Comparison of ENCODE assay signal across 33 cellular contexts in the genomic region with DNA sequence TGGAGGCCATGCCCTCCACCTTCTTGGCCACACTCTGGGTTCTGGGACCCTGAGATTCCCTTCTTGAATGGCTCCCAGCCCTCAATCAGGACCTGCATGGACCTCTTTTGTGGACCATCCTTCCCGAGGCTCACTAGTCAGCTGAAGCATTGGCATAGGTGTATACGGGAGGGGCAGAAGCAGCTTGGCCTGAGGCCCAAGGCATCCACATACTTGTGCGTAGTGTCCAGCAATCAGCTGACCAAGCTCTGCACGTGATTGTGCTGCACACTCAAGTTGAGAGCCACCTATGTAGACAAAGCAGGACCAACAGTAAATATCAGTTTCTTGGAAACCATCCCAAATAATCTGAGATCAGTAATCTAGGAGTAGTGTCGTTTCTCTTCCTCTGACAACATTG.
"Had no signal": no experiment of that assay in that cellular context is flagged by ENCODE, and none has a peak within 500 bp of the region (broad histone marks: within the 10 kb centered on the region; RNA-seq: fewer than 3 reads in every experiment).

No MANE protein-coding gene starts in this region.

- H3K27me3 ChIP-seq: adrenal gland, body of pancreas, cardiac muscle cell had no signal

- H3K4me3 Mint-ChIP-seq: activated B cell treated with CpG ODN at 0.5 μM for 24 hours; activated CD8-positive, alpha-beta T cell treated with anti-CD3 and anti-CD28 coated beads for 36 hours; activated naive CD4-positive, alpha-beta T cell treated with anti-CD3 and anti-CD28 coated beads for 36 hours; activated naive CD4-positive, alpha-beta T cell treated with anti-CD3 and anti-CD28 coated beads, Interleukin-2, amount 50 U/mL, for 24 hours; activated naive CD8-positive, alpha-beta T cell treated with anti-CD3 and anti-CD28 coated beads for 36 hours; activated naive CD8-positive, alpha-beta T cell treated with anti-CD3 and anti-CD28 coated beads, Interleukin-2, amount 50 U/mL, for 24 hours; activated T-cell treated with anti-CD3 and anti-CD28 coated beads, Interleukin-2, amount 50 U/mL, for 4 hours; activated T-helper 17 cell treated with anti-CD3 and anti-CD28 coated beads, Interleukin-2, amount 50 U/mL, for 72 hours; central memory CD8-positive, alpha-beta T cell; dendritic cell treated with granulocyte-macrophage colony-stimulating factor and Interleukin-4, amounts not matched to agents 40 ng/mL and 50 ng/mL, for 4 days; endodermal cell; T-cell; T-helper 1 cell treated with Interleukin-12 subunit alpha and Interleukin-12 subunit beta and Interleukin-4 antibody, amounts not matched to agents 30 μg/mL and 1 μg/mL, for 36 hours; T-helper 2 cell treated with Interferon-gamma antibody and Interleukin-4, amounts not matched to agents 5 μg/mL and 100 μg/mL, for 36 hours had no signal

- H3K9me3 ChIP-seq: adrenal gland, body of pancreas had no signal

- DNase-seq: activated B cell treated with CpG ODN at 0.5 μM for 24 hours; activated CD4-positive, alpha-beta T cell treated with anti-CD3 and anti-CD28 coated beads for 48 hours; activated CD4-positive, alpha-beta T cell treated with anti-CD3 and anti-CD28 coated beads, Interleukin-2, amount 50 U/mL, for 1 hour; activated CD4-positive, alpha-beta T cell treated with anti-CD3 and anti-CD28 coated beads, Interleukin-2, amount 50 U/mL, for 48 hours; activated CD8-positive, alpha-beta memory T cell treated with anti-CD3 and anti-CD28 coated beads for 24 hours; activated CD8-positive, alpha-beta T cell treated with anti-CD3 and anti-CD28 coated beads for 36 hours; activated effector memory CD4-positive, alpha-beta T cell treated with Interleukin-2 at 50 U/mL for 16 hours; activated gamma-delta T cell treated with Interleukin-2 at 50 U/mL for 16 hours; activated naive CD4-positive, alpha-beta T cell treated with anti-CD3 and anti-CD28 coated beads for 36 hours; activated naive CD8-positive, alpha-beta T cell treated with anti-CD3 and anti-CD28 coated beads for 36 hours; activated naive CD8-positive, alpha-beta T cell treated with anti-CD3 and anti-CD28 coated beads, Interleukin-2, amount 50 U/mL, for 24 hours; activated T-cell treated with anti-CD3 and anti-CD28 coated beads, Interleukin-2, amount 50 U/mL, for 4 hours; adrenal gland; amygdala; aorta; body of pancreas; dorsolateral prefrontal cortex; effector memory CD4-positive, alpha-beta T cell; endodermal cell; foreskin fibroblast; T-cell; T1000; WERI-Rb-1 had no signal

- ATAC-seq: activated CD4-positive, CD25-positive, alpha-beta regulatory T cell treated with anti-CD3 and anti-CD28 coated beads, Interleukin-2, amount 50 U/mL, for 24 hours; activated CD8-positive, alpha-beta T cell treated with anti-CD3 and anti-CD28 coated beads for 36 hours; activated naive CD8-positive, alpha-beta T cell treated with anti-CD3 and anti-CD28 coated beads, Interleukin-2, amount 50 U/mL, for 24 hours; activated T-cell treated with anti-CD3 and anti-CD28 coated beads, Interleukin-2, amount 50 U/mL, for 4 hours; activated T-helper 17 cell treated with anti-CD3 and anti-CD28 coated beads, Interleukin-2, amount 50 U/mL, for 72 hours; body of pancreas; esophagus mucosa; T-cell had no signal

- H3K27ac ChIP-seq: adrenal gland, body of pancreas, cardiac muscle cell, coronary artery, dorsolateral prefrontal cortex, WERI-Rb-1 had no signal

- H3K9me3 Mint-ChIP-seq: activated B cell treated with CpG ODN at 0.5 μM for 24 hours; activated CD8-positive, alpha-beta T cell treated with anti-CD3 and anti-CD28 coated beads for 36 hours; activated naive CD4-positive, alpha-beta T cell treated with anti-CD3 and anti-CD28 coated beads for 36 hours; activated naive CD4-positive, alpha-beta T cell treated with anti-CD3 and anti-CD28 coated beads, Interleukin-2, amount 50 U/mL, for 24 hours; activated naive CD8-positive, alpha-beta T cell treated with anti-CD3 and anti-CD28 coated beads for 36 hours; activated naive CD8-positive, alpha-beta T cell treated with anti-CD3 and anti-CD28 coated beads, Interleukin-2, amount 50 U/mL, for 24 hours; activated T-cell treated with anti-CD3 and anti-CD28 coated beads, Interleukin-2, amount 50 U/mL, for 4 hours; activated T-helper 17 cell treated with anti-CD3 and anti-CD28 coated beads, Interleukin-2, amount 50 U/mL, for 72 hours; central memory CD8-positive, alpha-beta T cell; dendritic cell treated with granulocyte-macrophage colony-stimulating factor and Interleukin-4, amounts not matched to agents 40 ng/mL and 50 ng/mL, for 4 days; endodermal cell; T-cell; T-helper 1 cell treated with Interleukin-12 subunit alpha and Interleukin-12 subunit beta and Interleukin-4 antibody, amounts not matched to agents 30 μg/mL and 1 μg/mL, for 36 hours; T-helper 2 cell treated with Interferon-gamma antibody and Interleukin-4, amounts not matched to agents 5 μg/mL and 100 μg/mL, for 36 hours had no signal

- H3K4me3 ChIP-seq: adrenal gland, body of pancreas, cardiac muscle cell, coronary artery, dorsolateral prefrontal cortex had no signal

- H3K4me1 Mint-ChIP-seq: activated naive CD4-positive, alpha-beta T cell treated with anti-CD3 and anti-CD28 coated beads, Interleukin-2, amount 50 U/mL, for 24 hours; activated naive CD8-positive, alpha-beta T cell treated with anti-CD3 and anti-CD28 coated beads for 36 hours; activated naive CD8-positive, alpha-beta T cell treated with anti-CD3 and anti-CD28 coated beads, Interleukin-2, amount 50 U/mL, for 24 hours; endodermal cell had no signal

- H3K36me3 ChIP-seq: adrenal gland, cardiac muscle cell, WERI-Rb-1 had no signal

- H3K4me1 ChIP-seq: adrenal gland, body of pancreas had no signal

- H3K36me3 Mint-ChIP-seq: activated naive CD4-positive, alpha-beta T cell treated with anti-CD3 and anti-CD28 coated beads, Interleukin-2, amount 50 U/mL, for 24 hours; activated naive CD8-positive, alpha-beta T cell treated with anti-CD3 and anti-CD28 coated beads for 36 hours; T-cell had no signal

- H3K27ac Mint-ChIP-seq: activated B cell treated with CpG ODN at 0.5 μM for 24 hours; activated CD8-positive, alpha-beta T cell treated with anti-CD3 and anti-CD28 coated beads for 36 hours; activated naive CD4-positive, alpha-beta T cell treated with anti-CD3 and anti-CD28 coated beads for 36 hours; activated naive CD4-positive, alpha-beta T cell treated with anti-CD3 and anti-CD28 coated beads, Interleukin-2, amount 50 U/mL, for 24 hours; activated naive CD8-positive, alpha-beta T cell treated with anti-CD3 and anti-CD28 coated beads for 36 hours; activated naive CD8-positive, alpha-beta T cell treated with anti-CD3 and anti-CD28 coated beads, Interleukin-2, amount 50 U/mL, for 24 hours; activated T-helper 17 cell treated with anti-CD3 and anti-CD28 coated beads, Interleukin-2, amount 50 U/mL, for 72 hours; dendritic cell treated with granulocyte-macrophage colony-stimulating factor and Interleukin-4, amounts not matched to agents 40 ng/mL and 50 ng/mL, for 4 days; endodermal cell; T-cell; T-helper 1 cell treated with Interleukin-12 subunit alpha and Interleukin-12 subunit beta and Interleukin-4 antibody, amounts not matched to agents 30 μg/mL and 1 μg/mL, for 36 hours; T-helper 2 cell treated with Interferon-gamma antibody and Interleukin-4, amounts not matched to agents 5 μg/mL and 100 μg/mL, for 36 hours had no signal
